In genomic region chr16:68450741-68451140, GRCh38 we compare ENCODE assay signal across 24 cellular contexts.
DNase-seq lines count a peak whose midpoint lies in the region; ATAC-seq and TF ChIP-seq lines count a peak whose summit lies in the region.
"Had no signal": no experiment of that assay in that cellular context is flagged by ENCODE, and none has a peak within 500 bp of the region (broad histone marks: within the 10 kb centered on the region; RNA-seq: fewer than 3 reads in every experiment).

No MANE protein-coding gene starts in this region.

- peaks cover 16% of the 10 kb centered on the region for H3K4me1 Mint-ChIP-seq in activated naive CD8-positive, alpha-beta T cell (ENCODE audit: low read depth)
- peaks cover 20% of the 10 kb centered on the region for H3K4me1 Mint-ChIP-seq in activated naive CD8-positive, alpha-beta T cell treated with anti-CD3 and anti-CD28 coated beads, Interleukin-2, amount 50 U/mL, for 24 hours
- peaks cover 18 to 31% of the 10 kb centered on the region in 2 donors for H3K4me1 Mint-ChIP-seq in stimulated activated naive B cell treated with anti-CD40 and anti-IgM and Interleukin-4, amounts not matched to agents 10 μg/mL and 1 μg/mL and 100 μg/mL, for 72 hours

- DNase-seq in activated naive CD8-positive, alpha-beta T cell treated with anti-CD3 and anti-CD28 coated beads, Interleukin-2, amount 50 U/mL, for 24 hours: no peak
- DNase-seq in NCI-H2171 (lab: John Stamatoyannopoulos, UW) (peak; percentile 94), epithelial cell of esophagus (ENCODE audit: low read depth) (peak; percentile 28), KG1 (lab: John Stamatoyannopoulos, UW) (no peak)
- DNase-seq in stimulated activated naive B cell treated with anti-CD40 and anti-IgM and Interleukin-4, amounts not matched to agents 10 μg/mL and 1 μg/mL and 100 μg/mL, for 72 hours: no peak
- DNase-seq: activated CD4-positive, alpha-beta T cell treated with anti-CD3 and anti-CD28 coated beads for 4 hours; activated CD8-positive, alpha-beta memory T cell treated with anti-CD3 and anti-CD28 coated beads for 24 hours; activated effector memory CD4-positive, alpha-beta T cell treated with anti-CD3 and anti-CD28 coated beads, Interleukin-2, amount 50 U/mL, for 16 hours; activated naive CD8-positive, alpha-beta T cell treated with anti-CD3 and anti-CD28 coated beads, Interleukin-2, amount 10 ng/mL, durations not matched to agents 7 days and 5 days; CD8-positive, alpha-beta memory T cell; cerebellar nuclear complex; heart left ventricle; left cardiac atrium; NCI-H1436; NCI-H2107; right lobe of liver; SHP77; stimulated activated naive CD4-positive, alpha-beta T cell treated with Interleukin-2 at 50 U/mL for 16 hours; testis had no signal

- H3K36me3 Mint-ChIP-seq in activated naive CD8-positive, alpha-beta T cell: no peaks in the 10 kb centered on the region
- no peaks in the 10 kb centered on the region for H3K36me3 Mint-ChIP-seq in activated naive CD8-positive, alpha-beta T cell treated with anti-CD3 and anti-CD28 coated beads, Interleukin-2, amount 50 U/mL, for 24 hours (ENCODE audit: low read depth)
- H3K36me3 Mint-ChIP-seq in stimulated activated naive B cell treated with anti-CD40 and anti-IgM and Interleukin-4, amounts not matched to agents 10 μg/mL and 1 μg/mL and 100 μg/mL, for 72 hours: no peaks in the 10 kb centered on the region
- H3K36me3 Mint-ChIP-seq: activated naive CD8-positive, alpha-beta T cell treated with anti-CD3 and anti-CD28 coated beads, Interleukin-2, amount 10 ng/mL, durations not matched to agents 7 days and 5 days; CD8-positive, alpha-beta memory T cell had no signal

- H3K4me3 Mint-ChIP-seq in activated naive CD8-positive, alpha-beta T cell: no peak overlapping the region
- no peak overlapping the region for H3K4me3 Mint-ChIP-seq in activated naive CD8-positive, alpha-beta T cell treated with anti-CD3 and anti-CD28 coated beads, Interleukin-2, amount 50 U/mL, for 24 hours
- no peak overlapping the region for H3K4me3 Mint-ChIP-seq in stimulated activated naive B cell treated with anti-CD40 and anti-IgM and Interleukin-4, amounts not matched to agents 10 μg/mL and 1 μg/mL and 100 μg/mL, for 72 hours
- H3K4me3 Mint-ChIP-seq: activated naive CD8-positive, alpha-beta T cell treated with anti-CD3 and anti-CD28 coated beads, Interleukin-2, amount 10 ng/mL, durations not matched to agents 7 days and 5 days; CD8-positive, alpha-beta memory T cell; T-helper 2 cell treated with Interferon-gamma antibody and Interleukin-4, amounts not matched to agents 5 μg/mL and 100 μg/mL, for 36 hours had no signal

- no peak overlapping the region for H3K4me3 ChIP-seq in epithelial cell of esophagus (ENCODE audit: low read length)
- H3K4me3 ChIP-seq: heart left ventricle, right lobe of liver, testis had no signal

- H3K27me3 Mint-ChIP-seq in activated naive CD8-positive, alpha-beta T cell: peaks cover 4% of the 10 kb centered on the region
- peaks cover 11% of the 10 kb centered on the region for H3K27me3 Mint-ChIP-seq in activated naive CD8-positive, alpha-beta T cell treated with anti-CD3 and anti-CD28 coated beads, Interleukin-2, amount 50 U/mL, for 24 hours
- peaks cover 7 to 20% of the 10 kb centered on the region in 2 donors for H3K27me3 Mint-ChIP-seq in stimulated activated naive B cell treated with anti-CD40 and anti-IgM and Interleukin-4, amounts not matched to agents 10 μg/mL and 1 μg/mL and 100 μg/mL, for 72 hours

- peak overlapping the region; percentile 6 for H3K27ac Mint-ChIP-seq in activated naive CD8-positive, alpha-beta T cell
- H3K27ac Mint-ChIP-seq in activated naive CD8-positive, alpha-beta T cell treated with anti-CD3 and anti-CD28 coated beads, Interleukin-2, amount 50 U/mL, for 24 hours: no peak overlapping the region
- peak overlapping the region; percentile 33 for H3K27ac Mint-ChIP-seq in stimulated activated naive B cell treated with anti-CD40 and anti-IgM and Interleukin-4, amounts not matched to agents 10 μg/mL and 1 μg/mL and 100 μg/mL, for 72 hours
- H3K27ac Mint-ChIP-seq: activated naive CD8-positive, alpha-beta T cell treated with anti-CD3 and anti-CD28 coated beads, Interleukin-2, amount 10 ng/mL, durations not matched to agents 7 days and 5 days; T-helper 2 cell treated with Interferon-gamma antibody and Interleukin-4, amounts not matched to agents 5 μg/mL and 100 μg/mL, for 36 hours had no signal

- no peak for ATAC-seq in activated naive CD8-positive, alpha-beta T cell treated with anti-CD3 and anti-CD28 coated beads, Interleukin-2, amount 50 U/mL, for 24 hours
- ATAC-seq in stimulated activated naive B cell treated with anti-CD40 and anti-IgM and Interleukin-4, amounts not matched to agents 10 μg/mL and 1 μg/mL and 100 μg/mL, for 72 hours (replicated peaks): no peak
- ATAC-seq in GM21381 (IDR thresholded peaks at IDR 0.05; ENCODE audit: unreplicated experiment) (no peak), HG03135 (IDR thresholded peaks at IDR 0.05; ENCODE audit: unreplicated experiment) (no peak)
- ATAC-seq: heart left ventricle, left cardiac atrium, Panc1, right lobe of liver had no signal

- no peak for TF ChIP-seq CTCF in epithelial cell of esophagus (IDR thresholded peaks at IDR 0.05; ENCODE audit: insufficient read depth, low read depth, low read length, missing control alignments)

- H3K9me3 Mint-ChIP-seq in activated naive CD8-positive, alpha-beta T cell (ENCODE audit: low read depth): no peaks in the 10 kb centered on the region
- H3K9me3 Mint-ChIP-seq in activated naive CD8-positive, alpha-beta T cell treated with anti-CD3 and anti-CD28 coated beads, Interleukin-2, amount 50 U/mL, for 24 hours: no peaks in the 10 kb centered on the region
- peaks cover 4 to 5% of the 10 kb centered on the region in 2 donors for H3K9me3 Mint-ChIP-seq in stimulated activated naive B cell treated with anti-CD40 and anti-IgM and Interleukin-4, amounts not matched to agents 10 μg/mL and 1 μg/mL and 100 μg/mL, for 72 hours
- H3K9me3 Mint-ChIP-seq: activated naive CD8-positive, alpha-beta T cell treated with anti-CD3 and anti-CD28 coated beads, Interleukin-2, amount 10 ng/mL, durations not matched to agents 7 days and 5 days; CD8-positive, alpha-beta memory T cell; T-helper 2 cell treated with Interferon-gamma antibody and Interleukin-4, amounts not matched to agents 5 μg/mL and 100 μg/mL, for 36 hours had no signal

Comparison
In these comparisons a context has a peak if more than half of its experiments do, and no peak if none do; other contexts are left out.
1. DNase-seq: peak in NCI-H2171 (single experiment) and epithelial cell of esophagus (single experiment); none in activated naive CD8-positive, alpha-beta T cell treated with anti-CD3 and anti-CD28 coated beads, Interleukin-2, amount 50 U/mL, for 24 hours (single experiment), stimulated activated naive B cell treated with anti-CD40 and anti-IgM and Interleukin-4, amounts not matched to agents 10 μg/mL and 1 μg/mL and 100 μg/mL, for 72 hours (single experiment) and KG1 (single experiment).